Comparison of ENCODE assay signal across 14 cellular contexts in the genomic region with DNA sequence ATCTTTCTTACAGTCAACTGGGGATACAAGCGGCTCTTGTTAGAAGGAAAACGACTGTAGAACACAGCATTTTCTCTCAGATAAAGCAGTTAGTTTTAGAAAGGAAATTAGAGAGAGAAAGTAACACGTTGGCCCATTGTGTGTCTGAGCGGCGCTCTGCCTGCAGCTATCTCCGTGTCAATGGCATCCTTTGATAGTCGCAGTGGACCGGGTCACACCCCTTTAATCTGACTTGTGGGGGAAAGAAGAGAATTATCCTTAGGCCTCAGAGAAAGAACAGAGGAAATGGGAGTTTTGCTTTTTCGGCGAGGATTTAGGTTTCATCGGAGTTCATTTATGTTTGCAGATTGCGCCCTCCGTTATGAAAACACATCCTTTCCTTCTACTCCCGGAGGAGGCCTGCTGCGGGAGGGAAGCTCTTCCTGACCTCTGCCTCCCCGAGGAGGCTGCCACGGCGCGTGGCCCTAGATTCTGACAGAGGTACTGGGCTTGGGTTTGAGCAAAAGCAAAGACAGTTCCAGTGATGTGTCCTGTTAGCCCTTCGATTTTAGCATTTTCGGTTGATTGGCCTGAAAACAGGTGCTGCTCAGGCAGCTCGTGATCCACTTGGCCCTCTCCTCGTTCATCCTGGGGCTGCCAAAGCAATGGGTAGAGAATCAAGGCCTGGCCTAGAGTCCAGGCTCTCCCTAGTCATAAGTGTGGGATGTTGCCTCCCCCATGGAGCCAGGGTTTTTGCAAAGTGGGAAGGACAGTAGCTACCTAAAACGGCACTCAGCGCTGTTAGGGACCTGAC.
DNase-seq lines count a peak whose midpoint lies in the region; ATAC-seq and TF ChIP-seq lines count a peak whose summit lies in the region.
"Had no signal": no experiment of that assay in that cellular context is flagged by ENCODE, and none has a peak within 500 bp of the region (broad histone marks: within the 10 kb centered on the region; RNA-seq: fewer than 3 reads in every experiment).

No MANE protein-coding gene starts in this region.

- no peak overlapping the region for H3K4me3 Mint-ChIP-seq in activated CD4-positive, alpha-beta T cell treated with anti-CD3 and anti-CD28 coated beads for 36 hours
- peak overlapping the region; percentile 52 for H3K4me3 Mint-ChIP-seq in activated T-helper 17 cell treated with anti-CD3 and anti-CD28 coated beads, Interleukin-2, amount 50 U/mL, for 72 hours
- peak overlapping the region; percentile 45 to 65 for H3K4me3 Mint-ChIP-seq in stimulated activated naive B cell treated with anti-CD40 and anti-IgM and Interleukin-4, amounts not matched to agents 10 μg/mL and 1 μg/mL and 100 μg/mL, for 72 hours

- no peaks in the 10 kb centered on the region for H3K27me3 Mint-ChIP-seq in activated CD4-positive, alpha-beta T cell treated with anti-CD3 and anti-CD28 coated beads for 36 hours
- H3K27me3 Mint-ChIP-seq in activated T-helper 17 cell treated with anti-CD3 and anti-CD28 coated beads, Interleukin-2, amount 50 U/mL, for 72 hours = no peaks in the 10 kb centered on the region
- H3K27me3 Mint-ChIP-seq in stimulated activated naive B cell treated with anti-CD40 and anti-IgM and Interleukin-4, amounts not matched to agents 10 μg/mL and 1 μg/mL and 100 μg/mL, for 72 hours = no peaks in the 10 kb centered on the region

- CTCF ChIA-PET in activated CD4-positive, alpha-beta T cell treated with anti-CD3 and anti-CD28 coated beads for 36 hours (lab: Charles Lee) = interaction anchor here (0.6 kb wide), 1 partner anchor 112 kb away, joined by 3 read pairs; no protein-coding TSS in a partner anchor
- CTCF ChIA-PET in RWPE1 (lab: Yijun Ruan, JAX) = interaction anchor here (0.6 kb wide), 1 partner anchor 483 kb away, joined by 5 read pairs; no protein-coding TSS in a partner anchor

- H3K27ac ChIP-seq in RWPE1 = no peak overlapping the region
- H3K27ac ChIP-seq: left lung had no signal

- no peaks in the 10 kb centered on the region for H3K9me3 Mint-ChIP-seq in activated CD4-positive, alpha-beta T cell treated with anti-CD3 and anti-CD28 coated beads for 36 hours (ENCODE audit: low read depth)
- H3K9me3 Mint-ChIP-seq in activated T-helper 17 cell treated with anti-CD3 and anti-CD28 coated beads, Interleukin-2, amount 50 U/mL, for 72 hours = no peaks in the 10 kb centered on the region
- H3K9me3 Mint-ChIP-seq in stimulated activated naive B cell treated with anti-CD40 and anti-IgM and Interleukin-4, amounts not matched to agents 10 μg/mL and 1 μg/mL and 100 μg/mL, for 72 hours = peaks cover 4% of the 10 kb centered on the region in 2 donors

- no peak for TF ChIP-seq CTCF in RWPE1 (conservative IDR thresholded peaks at IDR 0.05; ENCODE audit: low read depth)

- intact Hi-C loops in activated CD4-positive, alpha-beta T cell treated with anti-CD3 and anti-CD28 coated beads for 36 hours (cut with DNase I, micrococcal nuclease) = loop anchor here in 1 of 2 experiments (2.0 kb wide), 1 partner anchor 133 kb away; the partner anchor contains the start of gene TMEM242

- peaks cover 35% of the 10 kb centered on the region for H3K4me1 Mint-ChIP-seq in activated CD4-positive, alpha-beta T cell treated with anti-CD3 and anti-CD28 coated beads for 36 hours
- H3K4me1 Mint-ChIP-seq in activated T-helper 17 cell treated with anti-CD3 and anti-CD28 coated beads, Interleukin-2, amount 50 U/mL, for 72 hours = peaks cover 18% of the 10 kb centered on the region
- peaks cover 42 to 68% of the 10 kb centered on the region in 2 donors for H3K4me1 Mint-ChIP-seq in stimulated activated naive B cell treated with anti-CD40 and anti-IgM and Interleukin-4, amounts not matched to agents 10 μg/mL and 1 μg/mL and 100 μg/mL, for 72 hours

- POLR2A ChIA-PET in activated CD4-positive, alpha-beta T cell treated with anti-CD3 and anti-CD28 coated beads for 36 hours (lab: Charles Lee) = no interaction called here
- POLR2A ChIA-PET in RWPE1 (lab: Yijun Ruan, JAX; ENCODE audit: low non-redundant PET) = no interaction called here

- ATAC-seq in activated CD4-positive, alpha-beta T cell treated with anti-CD3 and anti-CD28 coated beads for 36 hours = no peak
- ATAC-seq in activated T-helper 17 cell treated with anti-CD3 and anti-CD28 coated beads, Interleukin-2, amount 50 U/mL, for 72 hours (replicated peaks) = no peak
- no peak for ATAC-seq in stimulated activated naive B cell treated with anti-CD40 and anti-IgM and Interleukin-4, amounts not matched to agents 10 μg/mL and 1 μg/mL and 100 μg/mL, for 72 hours (replicated peaks)
- ATAC-seq: left lung had no signal

- peak overlapping the region; percentile 52 for H3K27ac Mint-ChIP-seq in activated CD4-positive, alpha-beta T cell treated with anti-CD3 and anti-CD28 coated beads for 36 hours
- H3K27ac Mint-ChIP-seq in activated T-helper 17 cell treated with anti-CD3 and anti-CD28 coated beads, Interleukin-2, amount 50 U/mL, for 72 hours = peak overlapping the region; percentile 92
- peak overlapping the region; percentile 94 for H3K27ac Mint-ChIP-seq in stimulated activated naive B cell treated with anti-CD40 and anti-IgM and Interleukin-4, amounts not matched to agents 10 μg/mL and 1 μg/mL and 100 μg/mL, for 72 hours

- no peak for DNase-seq in activated CD4-positive, alpha-beta T cell treated with anti-CD3 and anti-CD28 coated beads for 36 hours
- DNase-seq in activated CD4-positive, alpha-beta T cell treated with anti-CD3 and anti-CD28 coated beads for 1 hour = no peak
- DNase-seq in inferior parietal cortex (ENCODE audit: extremely low spot score) (peak; percentile 62), NCI-H1417 treated with DMSO at 0.1 percent for 48 hours (lab: John Stamatoyannopoulos, UW) (no peak), NCI-H774 (lab: John Stamatoyannopoulos, UW) (no peak), RWPE1 (ENCODE audit: low spot score) (no peak)
- DNase-seq in stimulated activated naive B cell treated with anti-CD40 and anti-IgM and Interleukin-4, amounts not matched to agents 10 μg/mL and 1 μg/mL and 100 μg/mL, for 72 hours = no peak
- DNase-seq: activated CD4-positive, CD25-positive, alpha-beta regulatory T cell treated with anti-CD3 and anti-CD28 coated beads, Interleukin-2, amount 50 U/mL, for 72 hours; activated naive CD4-positive, alpha-beta T cell treated with Interleukin-2 at 50 U/mL for 16 hours; HCEC 1CT; left lung; NCI-H146; SIG-M5 had no signal

- no peaks in the 10 kb centered on the region for H3K36me3 Mint-ChIP-seq in activated CD4-positive, alpha-beta T cell treated with anti-CD3 and anti-CD28 coated beads for 36 hours (ENCODE audit: low read depth)
- no peaks in the 10 kb centered on the region for H3K36me3 Mint-ChIP-seq in activated T-helper 17 cell treated with anti-CD3 and anti-CD28 coated beads, Interleukin-2, amount 50 U/mL, for 72 hours (ENCODE audit: low read depth)
- peaks cover 23 to 33% of the 10 kb centered on the region in 2 donors for H3K36me3 Mint-ChIP-seq in stimulated activated naive B cell treated with anti-CD40 and anti-IgM and Interleukin-4, amounts not matched to agents 10 μg/mL and 1 μg/mL and 100 μg/mL, for 72 hours
